ENCODE assay signal across 23 cellular contexts in genomic region chr10:124482401-124482800, GRCh38. TPM values are rescaled to one million over a fixed set of nuclear protein-coding genes. Genes with fewer than 3 reads are reported as not detected.
"Had no signal": no experiment of that assay in that cellular context is flagged by ENCODE, and none has a peak within 500 bp of the region (broad histone marks: within the 10 kb centered on the region; RNA-seq: fewer than 3 reads in every experiment).

No MANE protein-coding gene starts in this region.

- H3K4me3 ChIP-seq: cardiac muscle cell, PC-9 had no signal

- H3K27ac ChIP-seq: brain microvascular endothelial cell, cardiac muscle cell, PC-9 had no signal

- H3K27ac Mint-ChIP-seq: activated B cell treated with CpG ODN at 0.5 μM for 24 hours; activated CD4-positive, alpha-beta memory T cell treated with anti-CD3 and anti-CD28 coated beads, Interleukin-2, amount 10 ng/mL, durations not matched to agents 7 days and 5 days; activated naive CD4-positive, alpha-beta T cell treated with anti-CD3 and anti-CD28 coated beads, Interleukin-2, amount 10 ng/mL, durations not matched to agents 7 days and 5 days; activated naive CD8-positive, alpha-beta T cell treated with anti-CD3 and anti-CD28 coated beads for 36 hours; activated T-cell treated with anti-CD3 and anti-CD28 coated beads, Interleukin-2, amount 50 U/mL, for 72 hours; activated T-helper 2 cell treated with anti-CD3 and anti-CD28 coated beads, Interferon-gamma antibody, Interleukin-2, Interleukin-4, amounts not matched to agents 10 μg/mL and 5 μg/mL and 100 μg/mL, durations not matched to agents 14 hours and 24 hours and 36 hours; T-helper 1 cell treated with Interleukin-12 subunit alpha and Interleukin-12 subunit beta and Interleukin-4 antibody, amounts not matched to agents 30 μg/mL and 1 μg/mL, for 36 hours had no signal

- H3K4me3 Mint-ChIP-seq: activated B cell treated with CpG ODN at 0.5 μM for 24 hours; activated CD4-positive, alpha-beta memory T cell treated with anti-CD3 and anti-CD28 coated beads, Interleukin-2, amount 10 ng/mL, durations not matched to agents 7 days and 5 days; activated naive CD4-positive, alpha-beta T cell treated with anti-CD3 and anti-CD28 coated beads, Interleukin-2, amount 10 ng/mL, durations not matched to agents 7 days and 5 days; activated naive CD8-positive, alpha-beta T cell treated with anti-CD3 and anti-CD28 coated beads for 36 hours; activated T-cell treated with anti-CD3 and anti-CD28 coated beads, Interleukin-2, amount 50 U/mL, for 72 hours; T-helper 1 cell treated with Interleukin-12 subunit alpha and Interleukin-12 subunit beta and Interleukin-4 antibody, amounts not matched to agents 30 μg/mL and 1 μg/mL, for 36 hours had no signal

- DNase-seq: activated B cell treated with CpG ODN at 0.5 μM for 24 hours; activated CD4-positive, alpha-beta memory T cell treated with anti-CD3 and anti-CD28 coated beads, Interleukin-2, amount 10 ng/mL, durations not matched to agents 7 days and 5 days; activated CD4-positive, alpha-beta T cell treated with anti-CD3 and anti-CD28 coated beads for 1 hour; activated CD4-positive, alpha-beta T cell treated with anti-CD3 and anti-CD28 coated beads, Interleukin-2, amount 50 U/mL, for 1 hour; activated CD8-positive, alpha-beta memory T cell treated with anti-CD3 and anti-CD28 coated beads, Interleukin-2, amount 50 U/mL, for 4 hours; activated gamma-delta T cell treated with Interleukin-2 at 50 U/mL for 16 hours; activated naive CD4-positive, alpha-beta T cell treated with anti-CD3 and anti-CD28 coated beads, Interleukin-2, amount 10 ng/mL, durations not matched to agents 7 days and 5 days; activated naive CD8-positive, alpha-beta T cell treated with anti-CD3 and anti-CD28 coated beads for 36 hours; activated T-cell treated with anti-CD3 and anti-CD28 coated beads, Interleukin-2, amount 50 U/mL, for 72 hours; brain microvascular endothelial cell; KG1; NCI-H1092; NCI-H1930; NCI-H2107; NCI-H446; PC-9; SHP77 treated with DMSO at 0.1 percent for 48 hours; T-helper 9 cell had no signal

- H3K4me1 Mint-ChIP-seq: activated B cell treated with CpG ODN at 0.5 μM for 24 hours; activated CD4-positive, alpha-beta memory T cell treated with anti-CD3 and anti-CD28 coated beads, Interleukin-2, amount 10 ng/mL, durations not matched to agents 7 days and 5 days; activated naive CD4-positive, alpha-beta T cell treated with anti-CD3 and anti-CD28 coated beads, Interleukin-2, amount 10 ng/mL, durations not matched to agents 7 days and 5 days; activated naive CD8-positive, alpha-beta T cell treated with anti-CD3 and anti-CD28 coated beads for 36 hours had no signal

- H3K27me3 Mint-ChIP-seq: activated B cell treated with CpG ODN at 0.5 μM for 24 hours; activated CD4-positive, alpha-beta memory T cell treated with anti-CD3 and anti-CD28 coated beads, Interleukin-2, amount 10 ng/mL, durations not matched to agents 7 days and 5 days; activated naive CD4-positive, alpha-beta T cell treated with anti-CD3 and anti-CD28 coated beads, Interleukin-2, amount 10 ng/mL, durations not matched to agents 7 days and 5 days; activated naive CD8-positive, alpha-beta T cell treated with anti-CD3 and anti-CD28 coated beads for 36 hours had no signal

- H3K36me3 ChIP-seq: brain microvascular endothelial cell, cardiac muscle cell had no signal

- ATAC-seq: activated T-cell treated with anti-CD3 and anti-CD28 coated beads, Interleukin-2, amount 50 U/mL, for 72 hours had no signal

- H3K27me3 ChIP-seq: brain microvascular endothelial cell, cardiac muscle cell had no signal

RNA-seq across cellular contexts. Expression of gene NKX1-2, which starts 32.6 kb away (rescaled TPM):
- total RNA-seq: activated B cell treated with CpG ODN at 0.5 μM for 24 hours; activated CD4-positive, alpha-beta memory T cell treated with anti-CD3 and anti-CD28 coated beads, Interleukin-2, amount 10 ng/mL, durations not matched to agents 7 days and 5 days; activated naive CD8-positive, alpha-beta T cell treated with anti-CD3 and anti-CD28 coated beads for 36 hours; activated T-cell treated with anti-CD3 and anti-CD28 coated beads, Interleukin-2, amount 50 U/mL, for 72 hours; activated T-helper 2 cell treated with anti-CD3 and anti-CD28 coated beads, Interferon-gamma antibody, Interleukin-2, Interleukin-4, amounts not matched to agents 10 μg/mL and 5 μg/mL and 100 μg/mL, durations not matched to agents 14 hours and 24 hours and 36 hours; LHCN-M2 had no signal
- polyA plus RNA-seq: adipose tissue, cardiac muscle cell had no signal
